Comparison of ENCODE assay signal across 1 cellular context in genomic region chr9:98931543-98931942, GRCh38.
TF ChIP-seq lines count a peak whose summit lies in the region.

No MANE protein-coding gene starts in this region.

TF ChIP-seq in K562, 482 proteins besides CTCF, POLR2A, EP300 and RAD21 (continued from another document):
- TF ChIP-seq BCLAF1 (IDR thresholded peaks at IDR 0.05; ENCODE audit: borderline replicate concordance in 1 of 2, control insufficient read depth in 1 of 2, low read depth in 2 of 2, low read length in 1 of 2) (no peak), ZNF354B (CRISPR knock-in tag; IDR thresholded peaks at IDR 0.05) (no peak), JUN (IDR thresholded peaks at IDR 0.05; ENCODE audit: borderline replicate concordance, low read depth, low read length) (no peak), JUN (CRISPR knock-in tag; IDR thresholded peaks at IDR 0.05; ENCODE audit: borderline replicate concordance) (no peak), CLOCK (CRISPR knock-in tag; IDR thresholded peaks at IDR 0.05; ENCODE audit: borderline replicate concordance) (no peak), SRSF1 (IDR thresholded peaks at IDR 0.05; ENCODE audit: low read depth, low read length) (no peak), RBBP5 (IDR thresholded peaks at IDR 0.05; ENCODE audit: borderline replicate concordance, insufficient read depth, low read length, poor library complexity, severe bottlenecking) (no peak), SMAD3 (CRISPR knock-in tag; conservative IDR thresholded peaks at IDR 0.05) (no peak), POU5F1 (IDR thresholded peaks at IDR 0.05; ENCODE audit: borderline replicate concordance, low read depth, low read length, partially characterized antibody) (no peak), HNRNPLL (IDR thresholded peaks at IDR 0.05; ENCODE audit: low read depth, low read length, poor library complexity, severe bottlenecking) (no peak), HDAC1 (IDR thresholded peaks at IDR 0.05) (no peak), ZNF24 (IDR thresholded peaks at IDR 0.05) (no peak), MYNN (IDR thresholded peaks at IDR 0.05) (no peak), MYNN (CRISPR knock-in tag; IDR thresholded peaks at IDR 0.05) (no peak), SRSF9 (IDR thresholded peaks at IDR 0.05; ENCODE audit: borderline replicate concordance, low read depth, low read length) (no peak), SMARCE1 (IDR thresholded peaks at IDR 0.05) (no peak), ZNF124 (CRISPR knock-in tag; IDR thresholded peaks at IDR 0.05) (no peak), POLR3A (IDR thresholded peaks at IDR 0.05; ENCODE audit: borderline replicate concordance, extremely low read depth, insufficient read depth, insufficient read length) (no peak), SNRNP70 (optimal IDR thresholded peaks at IDR 0.05; ENCODE audit: low read depth, low read length) (no peak), ZNF217 (CRISPR knock-in tag; IDR thresholded peaks at IDR 0.05) (no peak), GATAD2A (IDR thresholded peaks at IDR 0.05) (no peak), RBM17 (IDR thresholded peaks at IDR 0.05; ENCODE audit: borderline replicate concordance, low read depth, low read length) (no peak), SMARCB1 (IDR thresholded peaks at IDR 0.05; ENCODE audit: insufficient read length, low read depth) (no peak), ESRRB (CRISPR knock-in tag; IDR thresholded peaks at IDR 0.05; ENCODE audit: borderline replicate concordance) (no peak), ZNF324 (CRISPR knock-in tag; IDR thresholded peaks at IDR 0.05) (no peak), POLR2H (tag; IDR thresholded peaks at IDR 0.05; ENCODE audit: low read depth) (no peak), CC2D1A (IDR thresholded peaks at IDR 0.05) (no peak), CHD2 (IDR thresholded peaks at IDR 0.05; ENCODE audit: low read depth, low read length) (no peak), RHOXF2B (CRISPR knock-in tag; conservative IDR thresholded peaks at IDR 0.05) (no peak), ZNF384 (IDR thresholded peaks at IDR 0.05; ENCODE audit: low read depth, low read length) (no peak), ZKSCAN1 (IDR thresholded peaks at IDR 0.05; ENCODE audit: low read depth, low read length) (no peak), PHTF2 (CRISPR knock-in tag; IDR thresholded peaks at IDR 0.05) (no peak), YY1 (IDR thresholded peaks at IDR 0.05; ENCODE audit: borderline replicate concordance in 1 of 3, control insufficient read depth in 1 of 3, extremely low read depth in 1 of 3, insufficient read depth in 3 of 3, insufficient read length in 1 of 3, insufficient replicate concordance in 2 of 3, low read depth in 1 of 3, low read length in 2 of 3) (peak in 1 of 3 experiments; percentile 7), HNRNPUL1 (IDR thresholded peaks at IDR 0.05; ENCODE audit: low read length) (no peak), NCOA1 (IDR thresholded peaks at IDR 0.05; ENCODE audit: low read depth) (no peak), THRAP3 (IDR thresholded peaks at IDR 0.05; ENCODE audit: borderline replicate concordance) (no peak), NCOA2 (IDR thresholded peaks at IDR 0.05; ENCODE audit: partially characterized antibody in 2 of 2) (no peak), CREB3 (tag; conservative IDR thresholded peaks at IDR 0.05; ENCODE audit: low read depth) (no peak)
- TF ChIP-seq, protein P1, sequence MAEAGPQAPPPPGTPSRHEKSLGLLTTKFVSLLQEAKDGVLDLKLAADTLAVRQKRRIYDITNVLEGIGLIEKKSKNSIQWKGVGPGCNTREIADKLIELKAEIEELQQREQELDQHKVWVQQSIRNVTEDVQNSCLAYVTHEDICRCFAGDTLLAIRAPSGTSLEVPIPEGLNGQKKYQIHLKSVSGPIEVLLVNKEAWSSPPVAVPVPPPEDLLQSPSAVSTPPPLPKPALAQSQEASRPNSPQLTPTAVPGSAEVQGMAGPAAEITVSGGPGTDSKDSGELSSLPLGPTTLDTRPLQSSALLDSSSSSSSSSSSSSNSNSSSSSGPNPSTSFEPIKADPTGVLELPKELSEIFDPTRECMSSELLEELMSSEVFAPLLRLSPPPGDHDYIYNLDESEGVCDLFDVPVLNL (CRISPR knock-in tag; IDR thresholded peaks at IDR 0.05; ENCODE audit: low read depth) = no peak
- TF ChIP-seq, protein P2, sequence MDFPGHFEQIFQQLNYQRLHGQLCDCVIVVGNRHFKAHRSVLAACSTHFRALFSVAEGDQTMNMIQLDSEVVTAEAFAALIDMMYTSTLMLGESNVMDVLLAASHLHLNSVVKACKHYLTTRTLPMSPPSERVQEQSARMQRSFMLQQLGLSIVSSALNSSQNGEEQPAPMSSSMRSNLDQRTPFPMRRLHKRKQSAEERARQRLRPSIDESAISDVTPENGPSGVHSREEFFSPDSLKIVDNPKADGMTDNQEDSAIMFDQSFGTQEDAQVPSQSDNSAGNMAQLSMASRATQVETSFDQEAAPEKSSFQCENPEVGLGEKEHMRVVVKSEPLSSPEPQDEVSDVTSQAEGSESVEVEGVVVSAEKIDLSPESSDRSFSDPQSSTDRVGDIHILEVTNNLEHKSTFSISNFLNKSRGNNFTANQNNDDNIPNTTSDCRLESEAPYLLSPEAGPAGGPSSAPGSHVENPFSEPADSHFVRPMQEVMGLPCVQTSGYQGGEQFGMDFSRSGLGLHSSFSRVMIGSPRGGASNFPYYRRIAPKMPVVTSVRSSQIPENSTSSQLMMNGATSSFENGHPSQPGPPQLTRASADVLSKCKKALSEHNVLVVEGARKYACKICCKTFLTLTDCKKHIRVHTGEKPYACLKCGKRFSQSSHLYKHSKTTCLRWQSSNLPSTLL (IDR thresholded peaks at IDR 0.05) = no peak
- TF ChIP-seq, protein P3, sequence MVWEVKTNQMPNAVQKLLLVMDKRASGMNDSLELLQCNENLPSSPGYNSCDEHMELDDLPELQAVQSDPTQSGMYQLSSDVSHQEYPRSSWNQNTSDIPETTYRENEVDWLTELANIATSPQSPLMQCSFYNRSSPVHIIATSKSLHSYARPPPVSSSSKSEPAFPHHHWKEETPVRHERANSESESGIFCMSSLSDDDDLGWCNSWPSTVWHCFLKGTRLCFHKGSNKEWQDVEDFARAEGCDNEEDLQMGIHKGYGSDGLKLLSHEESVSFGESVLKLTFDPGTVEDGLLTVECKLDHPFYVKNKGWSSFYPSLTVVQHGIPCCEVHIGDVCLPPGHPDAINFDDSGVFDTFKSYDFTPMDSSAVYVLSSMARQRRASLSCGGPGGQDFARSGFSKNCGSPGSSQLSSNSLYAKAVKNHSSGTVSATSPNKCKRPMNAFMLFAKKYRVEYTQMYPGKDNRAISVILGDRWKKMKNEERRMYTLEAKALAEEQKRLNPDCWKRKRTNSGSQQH (CRISPR knock-in tag; IDR thresholded peaks at IDR 0.05) = no peak
- TF ChIP-seq, protein P4, sequence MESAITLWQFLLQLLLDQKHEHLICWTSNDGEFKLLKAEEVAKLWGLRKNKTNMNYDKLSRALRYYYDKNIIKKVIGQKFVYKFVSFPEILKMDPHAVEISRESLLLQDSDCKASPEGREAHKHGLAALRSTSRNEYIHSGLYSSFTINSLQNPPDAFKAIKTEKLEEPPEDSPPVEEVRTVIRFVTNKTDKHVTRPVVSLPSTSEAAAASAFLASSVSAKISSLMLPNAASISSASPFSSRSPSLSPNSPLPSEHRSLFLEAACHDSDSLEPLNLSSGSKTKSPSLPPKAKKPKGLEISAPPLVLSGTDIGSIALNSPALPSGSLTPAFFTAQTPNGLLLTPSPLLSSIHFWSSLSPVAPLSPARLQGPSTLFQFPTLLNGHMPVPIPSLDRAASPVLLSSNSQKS (CRISPR knock-in tag; IDR thresholded peaks at IDR 0.05) = no peak
